In genomic region chr1:27830621-27831424, GRCh38 we compare ENCODE assay signal across 1 cellular context.
TF ChIP-seq lines count a peak whose summit lies in the region.

Gene PPP1R8 (plus strand): TSS chr1:27830782. CDS start chr1:27830836, 54 bp downstream.

TF ChIP-seq in HepG2, 621 proteins besides CTCF, POLR2A, EP300 and RAD21 (continued from another document):
- TF ChIP-seq, protein P1, sequence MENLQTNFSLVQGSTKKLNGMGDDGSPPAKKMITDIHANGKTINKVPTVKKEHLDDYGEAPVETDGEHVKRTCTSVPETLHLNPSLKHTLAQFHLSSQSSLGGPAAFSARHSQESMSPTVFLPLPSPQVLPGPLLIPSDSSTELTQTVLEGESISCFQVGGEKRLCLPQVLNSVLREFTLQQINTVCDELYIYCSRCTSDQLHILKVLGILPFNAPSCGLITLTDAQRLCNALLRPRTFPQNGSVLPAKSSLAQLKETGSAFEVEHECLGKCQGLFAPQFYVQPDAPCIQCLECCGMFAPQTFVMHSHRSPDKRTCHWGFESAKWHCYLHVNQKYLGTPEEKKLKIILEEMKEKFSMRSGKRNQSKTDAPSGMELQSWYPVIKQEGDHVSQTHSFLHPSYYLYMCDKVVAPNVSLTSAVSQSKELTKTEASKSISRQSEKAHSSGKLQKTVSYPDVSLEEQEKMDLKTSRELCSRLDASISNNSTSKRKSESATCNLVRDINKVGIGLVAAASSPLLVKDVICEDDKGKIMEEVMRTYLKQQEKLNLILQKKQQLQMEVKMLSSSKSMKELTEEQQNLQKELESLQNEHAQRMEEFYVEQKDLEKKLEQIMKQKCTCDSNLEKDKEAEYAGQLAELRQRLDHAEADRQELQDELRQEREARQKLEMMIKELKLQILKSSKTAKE (CRISPR knock-in tag; IDR thresholded peaks at IDR 0.05; ENCODE audit: borderline replicate concordance) = no peak
- peak; percentile 77; the same call in 1 of the 2 replicates for TF ChIP-seq PHF21A (CRISPR knock-in tag; IDR thresholded peaks at IDR 0.05)
- TF ChIP-seq SP4 (CRISPR knock-in tag; IDR thresholded peaks at IDR 0.05) = peak; percentile 71; the same call in 1 of the 2 replicates
- no peak for TF ChIP-seq TSC22D2 (CRISPR knock-in tag; IDR thresholded peaks at IDR 0.05; ENCODE audit: borderline replicate concordance)
- TF ChIP-seq, protein P2, sequence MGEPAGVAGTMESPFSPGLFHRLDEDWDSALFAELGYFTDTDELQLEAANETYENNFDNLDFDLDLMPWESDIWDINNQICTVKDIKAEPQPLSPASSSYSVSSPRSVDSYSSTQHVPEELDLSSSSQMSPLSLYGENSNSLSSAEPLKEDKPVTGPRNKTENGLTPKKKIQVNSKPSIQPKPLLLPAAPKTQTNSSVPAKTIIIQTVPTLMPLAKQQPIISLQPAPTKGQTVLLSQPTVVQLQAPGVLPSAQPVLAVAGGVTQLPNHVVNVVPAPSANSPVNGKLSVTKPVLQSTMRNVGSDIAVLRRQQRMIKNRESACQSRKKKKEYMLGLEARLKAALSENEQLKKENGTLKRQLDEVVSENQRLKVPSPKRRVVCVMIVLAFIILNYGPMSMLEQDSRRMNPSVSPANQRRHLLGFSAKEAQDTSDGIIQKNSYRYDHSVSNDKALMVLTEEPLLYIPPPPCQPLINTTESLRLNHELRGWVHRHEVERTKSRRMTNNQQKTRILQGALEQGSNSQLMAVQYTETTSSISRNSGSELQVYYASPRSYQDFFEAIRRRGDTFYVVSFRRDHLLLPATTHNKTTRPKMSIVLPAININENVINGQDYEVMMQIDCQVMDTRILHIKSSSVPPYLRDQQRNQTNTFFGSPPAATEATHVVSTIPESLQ (CRISPR knock-in tag; conservative IDR thresholded peaks at IDR 0.05) = no peak
- TF ChIP-seq KLF12 (CRISPR knock-in tag; IDR thresholded peaks at IDR 0.05; ENCODE audit: borderline replicate concordance) = peak; percentile 53; the same call in 1 of the 2 replicates
- TF ChIP-seq, protein P3, sequence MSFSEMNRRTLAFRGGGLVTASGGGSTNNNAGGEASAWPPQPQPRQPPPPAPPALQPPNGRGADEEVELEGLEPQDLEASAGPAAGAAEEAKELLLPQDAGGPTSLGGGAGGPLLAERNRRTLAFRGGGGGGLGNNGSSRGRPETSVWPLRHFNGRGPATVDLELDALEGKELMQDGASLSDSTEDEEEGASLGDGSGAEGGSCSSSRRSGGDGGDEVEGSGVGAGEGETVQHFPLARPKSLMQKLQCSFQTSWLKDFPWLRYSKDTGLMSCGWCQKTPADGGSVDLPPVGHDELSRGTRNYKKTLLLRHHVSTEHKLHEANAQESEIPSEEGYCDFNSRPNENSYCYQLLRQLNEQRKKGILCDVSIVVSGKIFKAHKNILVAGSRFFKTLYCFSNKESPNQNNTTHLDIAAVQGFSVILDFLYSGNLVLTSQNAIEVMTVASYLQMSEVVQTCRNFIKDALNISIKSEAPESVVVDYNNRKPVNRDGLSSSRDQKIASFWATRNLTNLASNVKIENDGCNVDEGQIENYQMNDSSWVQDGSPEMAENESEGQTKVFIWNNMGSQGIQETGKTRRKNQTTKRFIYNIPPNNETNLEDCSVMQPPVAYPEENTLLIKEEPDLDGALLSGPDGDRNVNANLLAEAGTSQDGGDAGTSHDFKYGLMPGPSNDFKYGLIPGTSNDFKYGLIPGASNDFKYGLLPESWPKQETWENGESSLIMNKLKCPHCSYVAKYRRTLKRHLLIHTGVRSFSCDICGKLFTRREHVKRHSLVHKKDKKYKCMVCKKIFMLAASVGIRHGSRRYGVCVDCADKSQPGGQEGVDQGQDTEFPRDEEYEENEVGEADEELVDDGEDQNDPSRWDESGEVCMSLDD (CRISPR knock-in tag; IDR thresholded peaks at IDR 0.05; ENCODE audit: borderline replicate concordance) = 0 out of 2 replicates have a peak, but pooled peaks have one; percentile 59
- no peak for TF ChIP-seq BHLHE40 (IDR thresholded peaks at IDR 0.05; ENCODE audit: low read length)
- no peak for TF ChIP-seq MEIS2 (CRISPR knock-in tag; IDR thresholded peaks at IDR 0.05)
- peak; percentile 72; the same call in 1 of the 2 replicates for TF ChIP-seq KLF11 (CRISPR knock-in tag; IDR thresholded peaks at IDR 0.05)
- TF ChIP-seq TOE1 (CRISPR knock-in tag; IDR thresholded peaks at IDR 0.05) = no peak; the same call in 1 of the 2 replicates
- no peak for TF ChIP-seq ZBTB14 (CRISPR knock-in tag; IDR thresholded peaks at IDR 0.05)
- TF ChIP-seq ZFP41 (CRISPR knock-in tag; IDR thresholded peaks at IDR 0.05; ENCODE audit: borderline replicate concordance) = peak; percentile 28; the same call in 1 of the 2 replicates
- no peak for TF ChIP-seq ETS1 (CRISPR knock-in tag; IDR thresholded peaks at IDR 0.05)
- no peak for TF ChIP-seq TAF15 (IDR thresholded peaks at IDR 0.05; ENCODE audit: low read depth, low read length, poor library complexity, severe bottlenecking)
- TF ChIP-seq HIVEP1 (CRISPR knock-in tag; IDR thresholded peaks at IDR 0.05) = 0 out of 2 replicates have a peak, but pooled peaks have one; percentile 21
- no peak for TF ChIP-seq PRPF4 (IDR thresholded peaks at IDR 0.05; ENCODE audit: low read depth, low read length, poor library complexity, severe bottlenecking)
- peak; percentile 45; the same call in 1 of the 2 replicates for TF ChIP-seq ZZZ3 (CRISPR knock-in tag; IDR thresholded peaks at IDR 0.05; ENCODE audit: borderline replicate concordance)
- peak; percentile 87 for TF ChIP-seq SRSF1 (optimal IDR thresholded peaks at IDR 0.05; ENCODE audit: low read depth, low read length)
- TF ChIP-seq PATZ1 (CRISPR knock-in tag; IDR thresholded peaks at IDR 0.05) = peak; percentile 46; the same call in 1 of the 2 replicates
- no peak for TF ChIP-seq ZNF354B (CRISPR knock-in tag; IDR thresholded peaks at IDR 0.05)
- TF ChIP-seq ZSCAN25 (CRISPR knock-in tag; IDR thresholded peaks at IDR 0.05) = peak; percentile 37; the same call in 1 of the 2 replicates
- TF ChIP-seq ZNF180 (CRISPR knock-in tag; IDR thresholded peaks at IDR 0.05; ENCODE audit: borderline replicate concordance, low read depth) = no peak
- TF ChIP-seq NPAS2 (CRISPR knock-in tag; IDR thresholded peaks at IDR 0.05; ENCODE audit: borderline replicate concordance) = no peak
- TF ChIP-seq ZKSCAN8 (CRISPR knock-in tag; IDR thresholded peaks at IDR 0.05; ENCODE audit: borderline replicate concordance) = no peak; the same call in 1 of the 2 replicates
- TF ChIP-seq ZNF557 (CRISPR knock-in tag; IDR thresholded peaks at IDR 0.05) = no peak
- TF ChIP-seq ZNF83 (CRISPR knock-in tag; IDR thresholded peaks at IDR 0.05; ENCODE audit: borderline replicate concordance) = no peak
- TF ChIP-seq ZFAT (CRISPR knock-in tag; conservative IDR thresholded peaks at IDR 0.05) = no peak
- TF ChIP-seq POLR2AphosphoS2 (IDR thresholded peaks at IDR 0.05; ENCODE audit: low read depth, low read length) = no peak
- TF ChIP-seq STAT5B (CRISPR knock-in tag; IDR thresholded peaks at IDR 0.05) = no peak
- no peak for TF ChIP-seq ATM (IDR thresholded peaks at IDR 0.05; ENCODE audit: borderline replicate concordance)
- no peak for TF ChIP-seq ZFP36 (IDR thresholded peaks at IDR 0.05; ENCODE audit: borderline replicate concordance, low read depth, low read length, partially characterized antibody)
- TF ChIP-seq ZBTB8A (CRISPR knock-in tag; IDR thresholded peaks at IDR 0.05; ENCODE audit: borderline replicate concordance, low read depth) = no peak
